In the genomic region with DNA sequence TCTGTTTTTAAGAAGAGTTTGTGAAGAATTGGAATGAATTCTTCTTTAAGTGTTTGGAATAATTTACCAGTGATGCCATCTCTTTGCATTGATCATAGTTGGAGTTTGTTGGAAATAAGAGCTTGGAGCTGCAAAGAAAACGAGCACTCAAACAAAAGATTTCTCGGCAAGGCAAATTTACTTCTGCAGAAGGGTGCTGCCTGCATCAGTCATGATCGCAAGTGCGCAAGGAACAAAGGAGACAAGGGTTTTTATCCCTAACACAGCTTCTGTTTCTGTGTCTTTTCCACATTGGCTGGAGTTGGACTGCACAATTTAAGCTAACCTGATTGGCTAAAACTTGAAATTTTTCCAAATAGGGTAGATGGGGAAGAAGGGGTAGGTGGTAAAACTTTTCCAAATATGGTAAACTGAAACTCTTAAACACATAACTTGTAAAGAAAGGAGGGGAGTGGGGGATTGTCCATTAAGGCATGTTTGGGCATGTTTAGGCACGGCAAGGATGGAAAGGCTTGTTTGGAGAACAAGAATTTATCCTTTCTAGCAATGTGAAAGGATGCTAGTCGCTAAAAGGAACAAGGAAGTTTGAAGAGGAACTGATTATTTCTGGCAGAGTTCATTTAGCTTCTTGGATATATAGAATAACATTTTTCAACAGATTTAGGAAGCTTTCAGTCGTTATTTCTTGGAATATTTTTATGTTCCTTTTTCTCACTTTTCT, we compare ENCODE assay signal across 1 cellular context.
TF ChIP-seq lines count a peak whose summit lies in the region.

No MANE protein-coding gene starts in this region.

TF ChIP-seq in HepG2, 621 proteins besides CTCF, POLR2A, EP300 and RAD21:
- TF ChIP-seq, protein P1, sequence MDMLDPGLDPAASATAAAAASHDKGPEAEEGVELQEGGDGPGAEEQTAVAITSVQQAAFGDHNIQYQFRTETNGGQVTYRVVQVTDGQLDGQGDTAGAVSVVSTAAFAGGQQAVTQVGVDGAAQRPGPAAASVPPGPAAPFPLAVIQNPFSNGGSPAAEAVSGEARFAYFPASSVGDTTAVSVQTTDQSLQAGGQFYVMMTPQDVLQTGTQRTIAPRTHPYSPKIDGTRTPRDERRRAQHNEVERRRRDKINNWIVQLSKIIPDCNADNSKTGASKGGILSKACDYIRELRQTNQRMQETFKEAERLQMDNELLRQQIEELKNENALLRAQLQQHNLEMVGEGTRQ (IDR thresholded peaks at IDR 0.05; ENCODE audit: low read depth, low read length): no peak
- TF ChIP-seq, protein P1 (CRISPR knock-in tag; IDR thresholded peaks at IDR 0.05; ENCODE audit: borderline replicate concordance): no peak
- TF ChIP-seq ZNF562 (CRISPR knock-in tag; IDR thresholded peaks at IDR 0.05; ENCODE audit: borderline replicate concordance): peak; percentile 92
